ENCODE assay signal across 22 cellular contexts in genomic region chr2:133948610-133949290, GRCh38.
"Had no signal": no experiment of that assay in that cellular context is flagged by ENCODE, and none has a peak within 500 bp of the region (broad histone marks: within the 10 kb centered on the region; RNA-seq: fewer than 3 reads in every experiment).

No MANE protein-coding gene starts in this region.

- H3K27ac ChIP-seq: colonic mucosa, parathyroid adenoma, prostate gland, skin epidermis, testis, tibial nerve, upper lobe of right lung had no signal

- H3K4me1 ChIP-seq: colonic mucosa, parathyroid adenoma, prostate gland, tibial nerve, upper lobe of right lung had no signal

- H3K27me3 ChIP-seq: colonic mucosa, testis, tibial nerve, upper lobe of right lung had no signal

- H3K9me3 ChIP-seq: colonic mucosa, prostate gland, testis, tibial nerve, upper lobe of right lung had no signal

- ATAC-seq: naive thymus-derived CD4-positive, alpha-beta T cell; sciatic nerve; stimulated activated naive B cell treated with anti-CD40 and anti-IgM and Interleukin-4, amounts not matched to agents 10 μg/mL and 1 μg/mL and 100 μg/mL, for 72 hours; stimulated activated naive CD8-positive, alpha-beta T cell treated with anti-CD3 and anti-CD28 coated beads, Interleukin-15, amount 100 ng/mL, for 72 hours; upper lobe of right lung had no signal

- DNase-seq: colonic mucosa; dermis blood vessel endothelial cell; effector CD4-positive, alpha-beta T cell; endodermal cell; erythroblast; foreskin melanocyte; head of caudate nucleus; hypothalamus; mesendoderm; naive thymus-derived CD4-positive, alpha-beta T cell; nephron progenitor cell; stimulated activated CD4-positive, alpha-beta T cell treated with anti-CD3 and anti-CD28 coated beads, Interleukin-2, amount 100 ng/mL, for 24 hours; stimulated activated CD4-positive, alpha-beta T cell treated with anti-CD3 and anti-CD28 coated beads, Interleukin-4, amount 100 ng/mL, for 4 hours; stimulated activated naive B cell treated with anti-CD40 and anti-IgM and Interleukin-4, amounts not matched to agents 10 μg/mL and 1 μg/mL and 100 μg/mL, for 72 hours; stimulated activated naive CD8-positive, alpha-beta T cell treated with anti-CD3 and anti-CD28 coated beads, Interleukin-15, amount 100 ng/mL, for 72 hours; testis; upper lobe of right lung had no signal

- H3K4me3 ChIP-seq: colonic mucosa, prostate gland, skin epidermis, testis, tibial nerve, upper lobe of right lung had no signal

- H3K36me3 ChIP-seq: colonic mucosa, prostate gland, tibial nerve, upper lobe of right lung had no signal
